1 cellular context compared by ENCODE assay signal in the genomic region with DNA sequence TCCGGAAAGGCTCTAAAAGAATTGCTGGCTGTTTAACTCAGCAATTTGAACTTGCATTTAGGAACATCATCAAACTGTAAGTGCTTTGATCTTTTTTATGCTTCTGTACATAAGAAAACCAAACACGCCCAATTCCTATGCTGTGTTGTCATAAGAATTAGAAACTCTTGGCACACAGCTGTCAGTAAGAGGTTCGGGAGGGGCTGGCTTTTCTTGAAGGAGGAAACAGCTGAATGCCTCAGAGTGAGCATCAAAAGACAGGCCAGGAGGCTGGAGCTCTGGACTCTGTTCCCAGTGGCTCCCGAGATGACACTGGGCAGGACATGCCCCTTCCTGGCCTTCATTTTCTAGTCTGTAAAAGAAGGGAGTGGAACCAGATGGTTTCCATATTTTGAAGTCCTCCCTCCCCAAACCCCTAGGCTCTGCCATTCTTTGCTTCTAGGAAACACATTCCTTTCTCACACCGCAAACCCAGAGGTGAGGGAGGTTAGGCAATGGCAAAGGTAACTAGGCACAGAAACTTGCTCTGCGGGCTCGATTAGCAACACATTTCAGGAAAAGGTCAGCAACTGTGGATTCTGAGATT.
TF ChIP-seq lines count a peak whose summit lies in the region.

No MANE protein-coding gene starts in this region.

TF ChIP-seq in GM23338, 12 proteins besides CTCF, POLR2A, EP300 and RAD21 (continued from another document):
- TF ChIP-seq, protein P1, sequence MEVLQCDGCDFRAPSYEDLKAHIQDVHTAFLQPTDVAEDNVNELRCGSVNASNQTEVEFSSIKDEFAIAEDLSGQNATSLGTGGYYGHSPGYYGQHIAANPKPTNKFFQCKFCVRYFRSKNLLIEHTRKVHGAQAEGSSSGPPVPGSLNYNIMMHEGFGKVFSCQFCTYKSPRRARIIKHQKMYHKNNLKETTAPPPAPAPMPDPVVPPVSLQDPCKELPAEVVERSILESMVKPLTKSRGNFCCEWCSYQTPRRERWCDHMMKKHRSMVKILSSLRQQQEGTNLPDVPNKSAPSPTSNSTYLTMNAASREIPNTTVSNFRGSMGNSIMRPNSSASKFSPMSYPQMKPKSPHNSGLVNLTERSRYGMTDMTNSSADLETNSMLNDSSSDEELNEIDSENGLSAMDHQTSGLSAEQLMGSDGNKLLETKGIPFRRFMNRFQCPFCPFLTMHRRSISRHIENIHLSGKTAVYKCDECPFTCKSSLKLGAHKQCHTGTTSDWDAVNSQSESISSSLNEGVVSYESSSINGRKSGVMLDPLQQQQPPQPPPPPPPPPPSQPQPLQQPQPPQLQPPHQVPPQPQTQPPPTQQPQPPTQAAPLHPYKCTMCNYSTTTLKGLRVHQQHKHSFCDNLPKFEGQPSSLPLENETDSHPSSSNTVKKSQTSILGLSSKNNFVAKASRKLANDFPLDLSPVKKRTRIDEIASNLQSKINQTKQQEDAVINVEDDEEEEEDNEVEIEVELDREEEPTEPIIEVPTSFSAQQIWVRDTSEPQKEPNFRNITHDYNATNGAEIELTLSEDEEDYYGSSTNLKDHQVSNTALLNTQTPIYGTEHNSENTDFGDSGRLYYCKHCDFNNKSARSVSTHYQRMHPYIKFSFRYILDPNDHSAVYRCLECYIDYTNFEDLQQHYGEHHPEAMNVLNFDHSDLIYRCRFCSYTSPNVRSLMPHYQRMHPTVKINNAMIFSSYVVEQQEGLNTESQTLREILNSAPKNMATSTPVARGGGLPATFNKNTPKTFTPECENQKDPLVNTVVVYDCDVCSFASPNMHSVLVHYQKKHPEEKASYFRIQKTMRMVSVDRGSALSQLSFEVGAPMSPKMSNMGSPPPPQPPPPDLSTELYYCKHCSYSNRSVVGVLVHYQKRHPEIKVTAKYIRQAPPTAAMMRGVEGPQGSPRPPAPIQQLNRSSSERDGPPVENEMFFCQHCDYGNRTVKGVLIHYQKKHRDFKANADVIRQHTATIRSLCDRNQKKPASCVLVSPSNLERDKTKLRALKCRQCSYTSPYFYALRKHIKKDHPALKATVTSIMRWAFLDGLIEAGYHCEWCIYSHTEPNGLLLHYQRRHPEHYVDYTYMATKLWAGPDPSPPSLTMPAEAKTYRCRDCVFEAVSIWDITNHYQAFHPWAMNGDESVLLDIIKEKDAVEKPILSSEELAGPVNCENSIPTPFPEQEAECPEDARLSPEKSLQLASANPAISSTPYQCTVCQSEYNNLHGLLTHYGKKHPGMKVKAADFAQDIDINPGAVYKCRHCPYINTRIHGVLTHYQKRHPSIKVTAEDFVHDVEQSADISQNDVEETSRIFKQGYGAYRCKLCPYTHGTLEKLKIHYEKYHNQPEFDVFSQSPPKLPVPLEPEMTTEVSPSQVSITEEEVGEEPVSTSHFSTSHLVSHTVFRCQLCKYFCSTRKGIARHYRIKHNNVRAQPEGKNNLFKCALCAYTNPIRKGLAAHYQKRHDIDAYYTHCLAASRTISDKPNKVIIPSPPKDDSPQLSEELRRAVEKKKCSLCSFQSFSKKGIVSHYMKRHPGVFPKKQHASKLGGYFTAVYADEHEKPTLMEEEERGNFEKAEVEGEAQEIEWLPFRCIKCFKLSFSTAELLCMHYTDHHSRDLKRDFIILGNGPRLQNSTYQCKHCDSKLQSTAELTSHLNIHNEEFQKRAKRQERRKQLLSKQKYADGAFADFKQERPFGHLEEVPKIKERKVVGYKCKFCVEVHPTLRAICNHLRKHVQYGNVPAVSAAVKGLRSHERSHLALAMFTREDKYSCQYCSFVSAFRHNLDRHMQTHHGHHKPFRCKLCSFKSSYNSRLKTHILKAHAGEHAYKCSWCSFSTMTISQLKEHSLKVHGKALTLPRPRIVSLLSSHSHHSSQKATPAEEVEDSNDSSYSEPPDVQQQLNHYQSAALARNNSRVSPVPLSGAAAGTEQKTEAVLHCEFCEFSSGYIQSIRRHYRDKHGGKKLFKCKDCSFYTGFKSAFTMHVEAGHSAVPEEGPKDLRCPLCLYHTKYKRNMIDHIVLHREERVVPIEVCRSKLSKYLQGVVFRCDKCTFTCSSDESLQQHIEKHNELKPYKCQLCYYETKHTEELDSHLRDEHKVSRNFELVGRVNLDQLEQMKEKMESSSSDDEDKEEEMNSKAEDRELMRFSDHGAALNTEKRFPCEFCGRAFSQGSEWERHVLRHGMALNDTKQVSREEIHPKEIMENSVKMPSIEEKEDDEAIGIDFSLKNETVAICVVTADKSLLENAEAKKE (CRISPR knock-in tag; IDR thresholded peaks at IDR 0.05): no peak
- TF ChIP-seq JUNB (IDR thresholded peaks at IDR 0.05; ENCODE audit: unreplicated experiment): no peak
- TF ChIP-seq NANOG (IDR thresholded peaks at IDR 0.05; ENCODE audit: borderline replicate concordance): no peak
- TF ChIP-seq ETS1 (IDR thresholded peaks at IDR 0.05): no peak
- TF ChIP-seq STAT1 (IDR thresholded peaks at IDR 0.05; ENCODE audit: unreplicated experiment): no peak
